In the genomic region with DNA sequence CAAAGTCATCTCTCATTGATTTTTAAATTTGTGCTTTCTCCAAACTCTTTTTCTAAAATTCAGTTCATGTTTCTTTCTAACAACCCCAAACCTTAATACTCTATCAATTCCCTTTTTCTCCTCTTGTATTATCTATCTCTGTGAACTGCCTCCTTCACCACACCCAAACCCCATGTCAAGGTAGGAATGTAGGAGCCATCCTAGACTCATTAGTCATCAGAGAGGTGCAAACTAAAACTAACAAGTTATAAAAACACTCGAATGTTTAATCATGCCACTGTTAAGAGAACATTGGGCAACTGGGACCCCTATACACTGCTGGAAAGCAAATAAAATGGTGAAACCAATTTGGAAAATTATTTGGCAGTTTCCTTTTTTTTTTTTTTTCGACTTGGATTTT, we compare ENCODE assay signal across 31 cellular contexts.
"Had no signal": no experiment of that assay in that cellular context is flagged by ENCODE, and none has a peak within 500 bp of the region (broad histone marks: within the 10 kb centered on the region; RNA-seq: fewer than 3 reads in every experiment).

No MANE protein-coding gene starts in this region.

- H3K9me3 ChIP-seq: adrenal gland, body of pancreas had no signal

- H3K4me1 ChIP-seq: adrenal gland, body of pancreas had no signal

- H3K27ac ChIP-seq: adrenal gland, body of pancreas, brain microvascular endothelial cell, VCaP had no signal

- H3K27me3 ChIP-seq: adrenal gland, body of pancreas, brain microvascular endothelial cell had no signal

- H3K36me3 ChIP-seq: adrenal gland, brain microvascular endothelial cell had no signal

- H3K4me3 ChIP-seq: adrenal gland, body of pancreas had no signal

- ATAC-seq: activated CD8-positive, alpha-beta T cell treated with anti-CD3 and anti-CD28 coated beads for 36 hours; activated naive CD4-positive, alpha-beta T cell treated with anti-CD3 and anti-CD28 coated beads, Interleukin-2, amount 50 U/mL, for 72 hours; activated T-cell treated with anti-CD3 and anti-CD28 coated beads, Interleukin-2, amount 50 U/mL, for 4 hours; activated T-cell treated with anti-CD3 and anti-CD28 coated beads, Interleukin-2, amount 50 U/mL, for 72 hours; activated T-helper 17 cell treated with anti-CD3 and anti-CD28 coated beads, Interleukin-2, amount 50 U/mL, for 72 hours; body of pancreas had no signal

- DNase-seq: activated B cell treated with CpG ODN at 0.5 μM for 24 hours; activated CD4-positive, alpha-beta memory T cell treated with anti-CD3 and anti-CD28 coated beads for 36 hours; activated CD4-positive, alpha-beta T cell treated with anti-CD3 and anti-CD28 coated beads for 4 hours; activated CD4-positive, alpha-beta T cell treated with anti-CD3 and anti-CD28 coated beads, Interleukin-2, amount 10 ng/mL, durations not matched to agents 24 days and 14 days; activated CD4-positive, alpha-beta T cell treated with anti-CD3 and anti-CD28 coated beads, Interleukin-2, amount 50 U/mL, for 1 hour; activated CD4-positive, alpha-beta T cell treated with anti-CD3 and anti-CD28 coated beads, Interleukin-2, amount 50 U/mL, for 4 hours; activated CD4-positive, CD25-positive, alpha-beta regulatory T cell treated with anti-CD3 and anti-CD28 coated beads, Interleukin-2, amount 50 U/mL, for 72 hours; activated CD8-positive, alpha-beta memory T cell treated with anti-CD3 and anti-CD28 coated beads, Interleukin-2, amount 50 U/mL, for 4 hours; activated CD8-positive, alpha-beta T cell treated with anti-CD3 and anti-CD28 coated beads for 36 hours; activated effector memory CD4-positive, alpha-beta T cell treated with anti-CD3 and anti-CD28 coated beads, Interleukin-2, amount 50 U/mL, for 16 hours; activated gamma-delta T cell treated with Interleukin-2 at 50 U/mL for 16 hours; activated naive CD4-positive, alpha-beta T cell; activated naive CD4-positive, alpha-beta T cell treated with anti-CD3 and anti-CD28 coated beads for 36 hours; activated naive CD4-positive, alpha-beta T cell treated with anti-CD3 and anti-CD28 coated beads, Interleukin-2, amount 50 U/mL, for 16 hours; activated naive CD8-positive, alpha-beta T cell treated with anti-CD3 and anti-CD28 coated beads for 36 hours; activated T-cell treated with anti-CD3 and anti-CD28 coated beads for 4 hours; activated T-cell treated with anti-CD3 and anti-CD28 coated beads, Interleukin-2, amount 50 U/mL, for 1 hour; activated T-cell treated with anti-CD3 and anti-CD28 coated beads, Interleukin-2, amount 50 U/mL, for 4 hours; activated T-cell treated with anti-CD3 and anti-CD28 coated beads, Interleukin-2, amount 50 U/mL, for 72 hours; adrenal gland; amniotic stem cell; aorta; body of pancreas; brain microvascular endothelial cell; central memory CD4-positive, alpha-beta T cell; T-helper 1 cell; T-helper 2 cell; T-helper 9 cell had no signal
